11 cellular contexts compared by ENCODE assay signal in genomic region chr4:3342182-3342854, GRCh38. TPM values are rescaled to one million over a fixed set of nuclear protein-coding genes. Genes with fewer than 3 reads are reported as not detected.
DNase-seq lines count a peak whose midpoint lies in the region; ATAC-seq and TF ChIP-seq lines count a peak whose summit lies in the region.
"Had no signal": no experiment of that assay in that cellular context is flagged by ENCODE, and none has a peak within 500 bp of the region (broad histone marks: within the 10 kb centered on the region; RNA-seq: fewer than 3 reads in every experiment).

No MANE protein-coding gene starts in this region.

- H3K9me3 ChIP-seq in MG63 = no peaks in the 10 kb centered on the region
- no peaks in the 10 kb centered on the region for H3K9me3 ChIP-seq in naive thymus-derived CD4-positive, alpha-beta T cell (ENCODE audit: control insufficient read depth in 2 of 3, low read length in 3 of 3)
- no peaks in the 10 kb centered on the region for H3K9me3 ChIP-seq in esophagus muscularis mucosa

- CTCF ChIA-PET in naive thymus-derived CD4-positive, alpha-beta T cell (lab: Charles Lee) = interaction anchor here (0.5 kb wide), 1 partner anchor 131 kb away, joined by 3 read pairs; no protein-coding TSS in a partner anchor

- no peak overlapping the region for H3K4me3 ChIP-seq in MG63
- no peak overlapping the region for H3K4me3 ChIP-seq in naive thymus-derived CD4-positive, alpha-beta T cell (ENCODE audit: low read length)
- no peak overlapping the region for H3K4me3 ChIP-seq in esophagus muscularis mucosa
- H3K4me3 ChIP-seq: coronary artery had no signal

- 47% methylated on average over 8 of the region's 8 CpGs for WGBS in esophagus muscularis mucosa

- POLR2A ChIA-PET in naive thymus-derived CD4-positive, alpha-beta T cell (lab: Charles Lee) = no interaction called here

- peak overlapping the region in 3 of 9 donors; percentile 2 to 75 (median 64) for H3K27ac Mint-ChIP-seq in naive thymus-derived CD4-positive, alpha-beta T cell

- no peak overlapping the region for H3K27ac ChIP-seq in naive thymus-derived CD4-positive, alpha-beta T cell (ENCODE audit: low read depth, low read length)
- no peak overlapping the region for H3K27ac ChIP-seq in esophagus muscularis mucosa (replicated peaks in 1 of 4)
- H3K27ac ChIP-seq: coronary artery had no signal

- DNase-seq in NCI-H748 (lab: John Stamatoyannopoulos, UW; ENCODE audit: unreplicated experiment) (peak; percentile 39), NCI-H748 treated with DMSO at 0.1 percent for 48 hours (lab: John Stamatoyannopoulos, UW) (no peak), MG63 (peak; percentile 72), astrocyte of the hippocampus (ENCODE audit: low read depth, low spot score) (peak; percentile 77), esophagus muscularis mucosa (ENCODE audit: extremely low spot score) (no peak), HK-2 (ENCODE audit: unreplicated experiment) (no peak)
- DNase-seq in naive thymus-derived CD4-positive, alpha-beta T cell = peak in 2 of 9 donors; percentile 6 to 11
- DNase-seq: NCI-H1105 had no signal

- H3K36me3 ChIP-seq in MG63 (no peaks in the 10 kb centered on the region), esophagus muscularis mucosa (peaks cover 0 to 21% (median 9%) of the 10 kb centered on the region in 4 donors)
- H3K36me3 ChIP-seq in naive thymus-derived CD4-positive, alpha-beta T cell (ENCODE audit: control insufficient read depth in 2 of 3, insufficient read depth in 3 of 3, low read length in 3 of 3) = no peaks in the 10 kb centered on the region

- H3K4me1 ChIP-seq in naive thymus-derived CD4-positive, alpha-beta T cell (ENCODE audit: control insufficient read depth in 2 of 2, insufficient read depth in 2 of 2, low read length in 2 of 2) = peaks cover 4 to 13% of the 10 kb centered on the region in 2 donors
- H3K4me1 ChIP-seq in esophagus muscularis mucosa = peaks cover 10 to 21% (median 17%) of the 10 kb centered on the region in 4 donors

- no peak for TF ChIP-seq EP300 in esophagus muscularis mucosa (IDR thresholded peaks at IDR 0.05)

- ATAC-seq in naive thymus-derived CD4-positive, alpha-beta T cell = peak; percentile 35
- no peak for ATAC-seq in HG02852 (IDR thresholded peaks at IDR 0.05; ENCODE audit: unreplicated experiment)

- no peak for TF ChIP-seq CTCF in esophagus muscularis mucosa (IDR thresholded peaks at IDR 0.05)

- no peak for TF ChIP-seq POLR2A in esophagus muscularis mucosa (IDR thresholded peaks at IDR 0.05; ENCODE audit: low read depth)

- intact Hi-C loops in naive thymus-derived CD4-positive, alpha-beta T cell (cut with micrococcal nuclease) = no loop called here
- intact Hi-C loops in esophagus muscularis mucosa (cut with DNase I) = no loop called here

- H3K4me3 Mint-ChIP-seq in naive thymus-derived CD4-positive, alpha-beta T cell = peak overlapping the region in 5 of 10 donors; percentile 8 to 37 (median 29)

- no peaks in the 10 kb centered on the region for H3K9me3 Mint-ChIP-seq in naive thymus-derived CD4-positive, alpha-beta T cell
- H3K9me3 Mint-ChIP-seq: CD8-positive, alpha-beta memory T cell had no signal

- H3K27me3 ChIP-seq in MG63 (no peaks in the 10 kb centered on the region), esophagus muscularis mucosa (no peaks in the 10 kb centered on the region)
- H3K27me3 ChIP-seq in naive thymus-derived CD4-positive, alpha-beta T cell (ENCODE audit: control insufficient read depth in 2 of 2, insufficient read depth in 2 of 2, low read length in 2 of 2) = no peaks in the 10 kb centered on the region

- peaks cover 8 to 55% (median 35%) of the 10 kb centered on the region in 7 donors for H3K4me1 Mint-ChIP-seq in naive thymus-derived CD4-positive, alpha-beta T cell

- H3K27me3 Mint-ChIP-seq in naive thymus-derived CD4-positive, alpha-beta T cell = no peaks in the 10 kb centered on the region

- H3K36me3 Mint-ChIP-seq in naive thymus-derived CD4-positive, alpha-beta T cell = peaks cover 0 to 8% (median 3%) of the 10 kb centered on the region in 5 donors
- H3K36me3 Mint-ChIP-seq: CD8-positive, alpha-beta memory T cell had no signal

RNA-seq across cellular contexts. Expression of gene RGS12, which starts 49.5 kb away (rescaled TPM):
- 9.8 and 21.4 TPM in 2 replicates for total RNA-seq in MG63 (2014; rRNA removed; shearing (Covaris generic); ENCODE audit: low replicate concordance)
- 10 to 100 TPM in 1 of 5 experiments, 1 to 10 TPM in 4; 2.5 to 13.3 (median 7.5) TPM for total RNA-seq in naive thymus-derived CD4-positive, alpha-beta T cell
- polyA plus RNA-seq in naive thymus-derived CD4-positive, alpha-beta T cell = 10 to 100 TPM in 1 of 2 donors, 1 to 10 TPM in 1; 6.6 to 16.0 TPM
- 10 to 100 TPM; 16.2 to 23.0 (median 19.2) TPM for total RNA-seq in esophagus muscularis mucosa

Comparison
In these comparisons a context has a peak if more than half of its experiments do, and no peak if none do; other contexts are left out.
1. DNase-seq: peak in NCI-H748 (single experiment), MG63 (single experiment) and astrocyte of the hippocampus (single experiment); none in NCI-H748 treated with DMSO at 0.1 percent for 48 hours (single experiment), esophagus muscularis mucosa (single experiment) and HK-2 (single experiment).